ENCODE assay signal across 10 cellular contexts in the genomic region with DNA sequence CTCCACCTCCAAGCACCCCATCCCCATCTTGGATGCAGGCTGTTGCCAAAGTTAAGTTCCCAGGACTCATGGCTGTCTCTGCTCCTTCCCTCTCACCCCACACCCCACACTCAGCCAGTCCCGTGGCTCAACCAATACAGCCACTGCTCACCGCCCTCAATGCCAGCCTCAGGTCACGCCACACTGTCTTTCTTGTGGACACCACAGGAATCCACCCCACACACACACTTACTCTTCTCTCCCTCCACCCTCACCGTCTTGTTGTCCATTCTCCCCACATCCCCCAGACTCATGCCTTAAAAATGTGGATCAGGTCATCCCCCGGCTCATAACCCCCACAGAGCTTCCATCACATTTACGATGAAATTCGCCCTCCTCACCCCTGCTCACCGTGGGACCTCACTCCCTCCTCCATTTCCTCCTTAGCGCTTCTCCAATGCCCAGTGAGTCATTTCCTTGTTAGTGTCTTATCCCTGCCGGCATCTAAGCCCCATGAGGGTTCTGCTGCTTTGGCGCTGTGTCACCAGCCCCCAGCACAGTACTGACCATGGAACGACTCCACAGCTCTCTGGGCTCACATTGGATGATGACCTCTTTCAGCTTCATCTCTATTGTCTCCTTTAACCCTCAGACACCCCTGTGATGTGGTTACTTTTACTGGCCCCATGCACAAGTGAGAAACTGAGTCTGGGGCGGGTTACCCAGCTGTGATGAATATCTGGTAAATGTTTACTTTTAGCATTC. TPM values are rescaled to one million over a fixed set of nuclear protein-coding genes. Genes with fewer than 3 reads are reported as not detected.
DNase-seq lines count a peak whose midpoint lies in the region; TF ChIP-seq lines count a peak whose summit lies in the region.
"Had no signal": no experiment of that assay in that cellular context is flagged by ENCODE, and none has a peak within 500 bp of the region (broad histone marks: within the 10 kb centered on the region; RNA-seq: fewer than 3 reads in every experiment).

No MANE protein-coding gene starts in this region.

- no peaks in the 10 kb centered on the region for H3K9me3 ChIP-seq in hepatocyte (ENCODE audit: low read depth)

- H3K36me3 Mint-ChIP-seq in immature natural killer cell, result no peaks in the 10 kb centered on the region

- H3K4me3 Mint-ChIP-seq in immature natural killer cell, result no peak overlapping the region
- H3K4me3 Mint-ChIP-seq: nephron; stimulated activated naive CD8-positive, alpha-beta T cell treated with anti-CD3 and anti-CD28 coated beads, Interleukin-15, Interleukin-2, amounts not matched to agents 100 ng/mL and 50 ng/mL, for 24 hours had no signal

- H3K4me3 ChIP-seq in hepatocyte, result no peak overlapping the region

- peaks cover 11% of the 10 kb centered on the region for H3K4me1 ChIP-seq in hepatocyte (ENCODE audit: insufficient read depth)

- H3K27ac Mint-ChIP-seq in immature natural killer cell, result no peak overlapping the region
- H3K27ac Mint-ChIP-seq: nephron; stimulated activated naive CD8-positive, alpha-beta T cell treated with anti-CD3 and anti-CD28 coated beads, Interleukin-15, Interleukin-2, amounts not matched to agents 100 ng/mL and 50 ng/mL, for 24 hours had no signal

- WGBS in hepatocyte (ENCODE audit: low lambda C conversion rate, missing lambda C conversion rate), result 74% methylated on average over 13 of the region's 13 CpGs

- no peaks in the 10 kb centered on the region for H3K36me3 ChIP-seq in hepatocyte (replicated peaks; ENCODE audit: insufficient read depth, low read depth)

- no peak for TF ChIP-seq CTCF in hepatocyte (IDR thresholded peaks at IDR 0.05; ENCODE audit: poor library complexity)
- no peak for TF ChIP-seq CTCF in GM10248 (IDR thresholded peaks at IDR 0.05; ENCODE audit: control extremely low read depth, extremely low read depth, low read depth, missing control alignments)

- H3K27me3 ChIP-seq in hepatocyte, result no peaks in the 10 kb centered on the region

- no peaks in the 10 kb centered on the region for H3K9me2 ChIP-seq in hepatocyte (replicated peaks; ENCODE audit: insufficient read depth)

- no peak overlapping the region for H2AFZ ChIP-seq in hepatocyte

- H3K4me1 Mint-ChIP-seq in immature natural killer cell, result no peaks in the 10 kb centered on the region

- no peak overlapping the region for H3K4me2 ChIP-seq in hepatocyte

- H3K27ac ChIP-seq in hepatocyte, result no peak overlapping the region

- peaks cover 6 to 14% (median 8%) of the 10 kb centered on the region in 3 donors for H3K27me3 Mint-ChIP-seq in immature natural killer cell (ENCODE audit: low read depth in 3 of 3)

- POLR2A ChIA-PET in GM10248 (lab: Yijun Ruan, JAX), result no interaction called here

- CTCF ChIA-PET in GM10248 (lab: Yijun Ruan, JAX), result interaction anchor here (3.2 to 4.1 kb wide), 2 partner anchors 11 to 71 kb away, joined by 16 to 19 read pairs; no protein-coding TSS in a partner anchor

- DNase-seq in 8988T, result peak; percentile 88
- peak; percentile 93 for DNase-seq in H4 (ENCODE audit: low spot score)
- peak; percentile 26 for DNase-seq in UCSD-AML1 (lab: John Stamatoyannopoulos, UW; ENCODE audit: unreplicated experiment)
- DNase-seq in hepatocyte (ENCODE audit: low spot score), result peak; percentile 33
- no peak for DNase-seq in NCI-H1092 (lab: John Stamatoyannopoulos, UW)
- no peak for DNase-seq in GM10248 (ENCODE audit: extremely low spot score)
- DNase-seq in immature natural killer cell, result no peak
- no peak for DNase-seq in DMS79 treated with DMSO at 0.1 percent for 48 hours (lab: John Stamatoyannopoulos, UW)

- no peaks in the 10 kb centered on the region for H3K9me3 Mint-ChIP-seq in immature natural killer cell
- H3K9me3 Mint-ChIP-seq: nephron; stimulated activated naive CD8-positive, alpha-beta T cell treated with anti-CD3 and anti-CD28 coated beads, Interleukin-15, Interleukin-2, amounts not matched to agents 100 ng/mL and 50 ng/mL, for 24 hours had no signal

- no peaks in the 10 kb centered on the region for H4K20me1 ChIP-seq in hepatocyte (ENCODE audit: insufficient read depth, poor library complexity, severe bottlenecking)

- H3K79me2 ChIP-seq in hepatocyte, result no peaks in the 10 kb centered on the region

RNA-seq across cellular contexts. Expression of a gene that starts 13.8 kb away (rescaled TPM):
- 7.7 and 9.9 TPM in 2 replicates for total RNA-seq in H4 (2014; rRNA removed; shearing (Covaris generic))
- total RNA-seq in hepatocyte, result 10.0 and 12.3 TPM in 2 replicates
- 5.6 and 6.7 TPM in 2 replicates for polyA plus RNA-seq in hepatocyte
- polyA plus RNA-seq in immature natural killer cell, result not detected

Comparison
In these comparisons a context has a peak if more than half of its experiments do, and no peak if none do; other contexts are left out.
1. DNase-seq: peak in 8988T (single experiment), H4 (single experiment), UCSD-AML1 (single experiment) and hepatocyte (single experiment); none in NCI-H1092 (single experiment), GM10248 (single experiment), immature natural killer cell (0 of 3) and DMS79 treated with DMSO at 0.1 percent for 48 hours (single experiment).